In genomic region chr21:36647279-36648093, GRCh38 we compare ENCODE assay signal across 13 cellular contexts. TPM values are rescaled to one million over a fixed set of nuclear protein-coding genes. Genes with fewer than 3 reads are reported as not detected.
DNase-seq lines count a peak whose midpoint lies in the region; ATAC-seq, FAIRE-seq and TF ChIP-seq lines count a peak whose summit lies in the region.
"Had no signal": no experiment of that assay in that cellular context is flagged by ENCODE, and none has a peak within 500 bp of the region (broad histone marks: within the 10 kb centered on the region; RNA-seq: fewer than 3 reads in every experiment).

No MANE protein-coding gene starts in this region.

- ATAC-seq in upper lobe of right lung (no peak), GM21737 (IDR thresholded peaks at IDR 0.05; ENCODE audit: unreplicated experiment) (no peak)
- ATAC-seq: naive thymus-derived CD8-positive, alpha-beta T cell had no signal

- H3K27me3 Mint-ChIP-seq in astrocyte (ENCODE audit: low read depth, unreplicated experiment), result peaks cover 13% of the 10 kb centered on the region
- peaks cover 14% of the 10 kb centered on the region for H3K27me3 Mint-ChIP-seq in type B pancreatic cell

- H3K9me3 Mint-ChIP-seq in astrocyte (ENCODE audit: unreplicated experiment) (peaks cover 4% of the 10 kb centered on the region), type B pancreatic cell (no peaks in the 10 kb centered on the region)

- H3K36me3 Mint-ChIP-seq in astrocyte (ENCODE audit: low read depth, unreplicated experiment) (no peaks in the 10 kb centered on the region), type B pancreatic cell (no peaks in the 10 kb centered on the region)
- H3K36me3 Mint-ChIP-seq: naive thymus-derived CD8-positive, alpha-beta T cell had no signal

- peak; percentile 14 for DNase-seq in DMS53 (lab: John Stamatoyannopoulos, UW)
- DNase-seq in DMS53 treated with DMSO at 0.1 percent for 48 hours (lab: John Stamatoyannopoulos, UW; ENCODE audit: unreplicated experiment), result no peak
- peak; percentile 70 for DNase-seq in astrocyte (ENCODE audit: low read depth)
- DNase-seq in islet precursor cell, result peak; percentile 67
- peak; percentile 6 for DNase-seq in upper lobe of right lung
- DNase-seq in activated gamma-delta T cell treated with Interleukin-2 at 50 U/mL for 16 hours, result no peak
- DNase-seq in type B pancreatic cell (ENCODE audit: extremely low spot score, unreplicated experiment), result no peak
- DNase-seq: aorta; naive thymus-derived CD8-positive, alpha-beta T cell; stimulated activated CD4-positive, alpha-beta T cell treated with anti-CD3 and anti-CD28 coated beads, Interleukin-4, amount 100 ng/mL, for 1 hour had no signal

- H3K4me1 ChIP-seq in astrocyte (ENCODE audit: insufficient read depth, low read length), result peaks cover 5% of the 10 kb centered on the region
- no peaks in the 10 kb centered on the region for H3K4me1 ChIP-seq in upper lobe of right lung

- H3K36me3 ChIP-seq in astrocyte (ENCODE audit: insufficient read depth, low read length) (no peaks in the 10 kb centered on the region), upper lobe of right lung (no peaks in the 10 kb centered on the region)

- H3K27ac Mint-ChIP-seq in astrocyte (ENCODE audit: unreplicated experiment) (peak overlapping the region; percentile 80), type B pancreatic cell (no peak overlapping the region)

- peaks cover 11% of the 10 kb centered on the region for H3K4me1 Mint-ChIP-seq in astrocyte (ENCODE audit: low read depth, unreplicated experiment)
- peaks cover 10% of the 10 kb centered on the region for H3K4me1 Mint-ChIP-seq in type B pancreatic cell (ENCODE audit: unreplicated experiment)

- TF ChIP-seq CTCF in astrocyte (IDR thresholded peaks at IDR 0.05; ENCODE audit: insufficient read depth, low read depth, low read length) (no peak), upper lobe of right lung (IDR thresholded peaks at IDR 0.05) (no peak), type B pancreatic cell (conservative IDR thresholded peaks at IDR 0.05) (no peak)

- H3K27ac ChIP-seq in astrocyte (ENCODE audit: low read depth, low read length), result peak overlapping the region; percentile 27
- H3K27ac ChIP-seq in upper lobe of right lung, result no peak overlapping the region

- peak overlapping the region; percentile 30 for H3K9ac ChIP-seq in astrocyte (ENCODE audit: low read length)

- no peak for FAIRE-seq in astrocyte (lab: Jason Lieb, UNC)
- FAIRE-seq: A204.1 had no signal

- H3K4me3 Mint-ChIP-seq in astrocyte (ENCODE audit: unreplicated experiment) (peak overlapping the region; percentile 40), type B pancreatic cell (no peak overlapping the region)
- H3K4me3 Mint-ChIP-seq: naive thymus-derived CD8-positive, alpha-beta T cell had no signal

- H3K79me2 ChIP-seq in astrocyte (ENCODE audit: insufficient read depth, low read length), result no peaks in the 10 kb centered on the region

- no peak overlapping the region for H3K4me3 ChIP-seq in astrocyte (ENCODE audit: insufficient read depth, low read depth, low read length)
- H3K4me3 ChIP-seq in upper lobe of right lung, result no peak overlapping the region

- H2AFZ ChIP-seq in astrocyte (ENCODE audit: low read depth, low read length), result peak overlapping the region; percentile 49

- intact Hi-C loops in upper lobe of right lung (cut with DNase I), result no loop called here

- H3K27me3 ChIP-seq in astrocyte (ENCODE audit: insufficient read depth, low read length), result no peaks in the 10 kb centered on the region
- H3K27me3 ChIP-seq in upper lobe of right lung, result peaks cover 4% of the 10 kb centered on the region

- peak overlapping the region; percentile 69 for H3K4me2 ChIP-seq in astrocyte (ENCODE audit: low read length)

- H4K20me1 ChIP-seq in astrocyte (ENCODE audit: insufficient read depth, low read length), result no peaks in the 10 kb centered on the region

- H3K9me3 ChIP-seq in astrocyte (ENCODE audit: insufficient read depth, low read depth, low read length) (no peaks in the 10 kb centered on the region), upper lobe of right lung (no peaks in the 10 kb centered on the region)

RNA-seq across cellular contexts. Expression of gene SIM2, which starts 51.4 kb away (rescaled TPM):
- total RNA-seq in astrocyte, result 9.2 and 12.8 TPM in 2 replicates
- not detected for total RNA-seq in upper lobe of right lung
- 0.50 and 14.8 TPM in 2 replicates for total RNA-seq in type B pancreatic cell (ENCODE audit: low replicate concordance)
- total RNA-seq: aorta; naive thymus-derived CD8-positive, alpha-beta T cell; temporal lobe had no signal

Comparison
In these comparisons a context has a peak if more than half of its experiments do, and no peak if none do; other contexts are left out.
1. DNase-seq: peak in DMS53 (single experiment), astrocyte (single experiment), islet precursor cell (single experiment) and upper lobe of right lung (single experiment); none in DMS53 treated with DMSO at 0.1 percent for 48 hours (single experiment), activated gamma-delta T cell treated with Interleukin-2 at 50 U/mL for 16 hours (single experiment) and type B pancreatic cell (single experiment).